ENCODE assay signal across 26 cellular contexts in genomic region chr15:49323207-49323606, GRCh38.
A peak's percentile ranks its signal among the peaks of the same experiment; 100 is the strongest.
DNase-seq lines count a peak whose midpoint lies in the region; ATAC-seq, FAIRE-seq and TF ChIP-seq lines count a peak whose summit lies in the region.
"Had no signal": no experiment of that assay in that cellular context is flagged by ENCODE, and none has a peak within 500 bp of the region (broad histone marks: within the 10 kb centered on the region; RNA-seq: fewer than 3 reads in every experiment).

No MANE protein-coding gene starts in this region.

- TF ChIP-seq CTCF in AG04449 (IDR thresholded peaks at IDR 0.05; ENCODE audit: insufficient read depth, low read length, missing control alignments) = no peak
- no peak for TF ChIP-seq CTCF in GM23338 (conservative IDR thresholded peaks at IDR 0.05; ENCODE audit: low read depth in 2 of 2)
- no peak for TF ChIP-seq CTCF in astrocyte (IDR thresholded peaks at IDR 0.05; ENCODE audit: insufficient read depth, low read depth, low read length)
- no peak for TF ChIP-seq CTCF in lung (IDR thresholded peaks at IDR 0.05; ENCODE audit: control extremely low read depth, extremely low read depth)
- TF ChIP-seq CTCF in upper lobe of left lung (IDR thresholded peaks at IDR 0.05) = no peak

- H3K4me3 Mint-ChIP-seq in GM23338 (peak overlapping the region; percentile 8; the same call in 1 of the 3 replicates), astrocyte (ENCODE audit: unreplicated experiment) (no peak overlapping the region)
- H3K4me3 Mint-ChIP-seq: CD4-positive, alpha-beta T cell had no signal

- peaks cover 36% of the 10 kb centered on the region for H3K4me1 Mint-ChIP-seq in GM23338
- H3K4me1 Mint-ChIP-seq in astrocyte (ENCODE audit: low read depth, unreplicated experiment) = peaks cover 3% of the 10 kb centered on the region

- WGBS in lung, 2 donors = 75 to 82% methylated on average over 1 of the region's 1 CpG
- 73 to 77% methylated on average over 1 of the region's 1 CpG for WGBS in upper lobe of left lung, 2 donors
- 58 to 67% methylated on average over 1 of the region's 1 CpG for WGBS in aorta, 2 donors

- TF ChIP-seq EP300 in upper lobe of left lung (IDR thresholded peaks at IDR 0.05) = no peak

- no peak for ATAC-seq in GM23338
- ATAC-seq in lung (ENCODE audit: insufficient read depth, low FRiP score) = peak; percentile 68
- no peak for ATAC-seq in GM21717 (IDR thresholded peaks at IDR 0.05; ENCODE audit: unreplicated experiment)
- ATAC-seq in HG03045 (IDR thresholded peaks at IDR 0.05; ENCODE audit: unreplicated experiment) = no peak
- no peak for ATAC-seq in upper lobe of left lung (ENCODE audit: low FRiP score in 2 of 2)
- ATAC-seq in aorta (ENCODE audit: low FRiP score) = no peak
- ATAC-seq: HepG2, K562 had no signal

- peaks cover 2% of the 10 kb centered on the region for H3K27me3 Mint-ChIP-seq in GM23338 (ENCODE audit: insufficient read depth, low read depth, poor library complexity)
- no peaks in the 10 kb centered on the region for H3K27me3 Mint-ChIP-seq in astrocyte (ENCODE audit: low read depth, unreplicated experiment)
- H3K27me3 Mint-ChIP-seq: CD4-positive, alpha-beta T cell had no signal

- no peaks in the 10 kb centered on the region for H4K20me1 ChIP-seq in GM23338 (replicated peaks; ENCODE audit: insufficient read depth)
- peaks cover 4% of the 10 kb centered on the region for H4K20me1 ChIP-seq in astrocyte (ENCODE audit: insufficient read depth, low read length)
- H4K20me1 ChIP-seq: BLaER1 treated with 17β-estradiol and CSF1 and Interleukin-3, amounts not matched to agents 10 nM and 100 nM had no signal

- H3K27ac Mint-ChIP-seq in GM23338 (peak overlapping the region; percentile 82), astrocyte (ENCODE audit: unreplicated experiment) (no peak overlapping the region)
- H3K27ac Mint-ChIP-seq: CD4-positive, alpha-beta T cell had no signal

- H3K36me3 ChIP-seq in GM23338 (ENCODE audit: insufficient read depth) = no peaks in the 10 kb centered on the region
- peaks cover 6% of the 10 kb centered on the region for H3K36me3 ChIP-seq in astrocyte (ENCODE audit: insufficient read depth, low read length)
- peaks cover 6 to 12% of the 10 kb centered on the region in 2 donors for H3K36me3 ChIP-seq in lung (ENCODE audit: control insufficient read depth in 2 of 2, insufficient read depth in 2 of 2, low read length in 2 of 2)
- H3K36me3 ChIP-seq in upper lobe of left lung = peaks cover 0 to 33% (median 4%) of the 10 kb centered on the region in 4 donors
- peaks cover 0 to 4% of the 10 kb centered on the region in 2 donors for H3K36me3 ChIP-seq in aorta (ENCODE audit: control insufficient read depth in 1 of 2, insufficient read depth in 2 of 2, low read length in 1 of 2)

- H3K9ac ChIP-seq in astrocyte (ENCODE audit: low read length) = no peak overlapping the region
- H3K9ac ChIP-seq: BLaER1 treated with 17β-estradiol and CSF1 and Interleukin-3, amounts not matched to agents 10 nM and 100 nM had no signal

- H2AFZ ChIP-seq in GM23338 (no peak overlapping the region), astrocyte (ENCODE audit: low read depth, low read length) (no peak overlapping the region)
- H2AFZ ChIP-seq: PC-9 had no signal

- H3K9me3 Mint-ChIP-seq in GM23338 = no peaks in the 10 kb centered on the region
- H3K9me3 Mint-ChIP-seq in astrocyte (ENCODE audit: unreplicated experiment) = no peaks in the 10 kb centered on the region
- H3K9me3 Mint-ChIP-seq: CD4-positive, alpha-beta T cell had no signal

- FAIRE-seq in astrocyte (lab: Jason Lieb, UNC) = no peak
- FAIRE-seq: A204.1, GM12892, GM19239, HepG2, K562 had no signal

- CTCF ChIA-PET in AG04449 (lab: Yijun Ruan, JAX) = interaction anchor here (0.9 to 1.2 kb wide), 2 partner anchors 24 to 88 kb away, joined by 3 to 4 read pairs; no protein-coding TSS in a partner anchor

- H3K9me2 ChIP-seq in GM23338 (ENCODE audit: insufficient read depth) = no peaks in the 10 kb centered on the region

- DNase-seq in AG04449 (ENCODE audit: low read depth, low spot score) = peak; percentile 7
- no peak for DNase-seq in GM23338 (ENCODE audit: low spot score)
- peak; percentile 16 for DNase-seq in astrocyte (ENCODE audit: low read depth)
- DNase-seq in lung (ENCODE audit: low spot score) = no peak
- DNase-seq in upper lobe of left lung = no peak
- no peak for DNase-seq in aorta
- DNase-seq: AML-193; Caco-2; CD4-positive, alpha-beta T cell; DMS 273 treated with DMSO at 0.1 percent for 48 hours; DMS79; H7; NCI-H1092 treated with DMSO at 0.1 percent for 48 hours; NCI-H1436; NCI-H187 treated with DMSO at 0.1 percent for 48 hours; NCI-H526 treated with DMSO at 0.1 percent for 48 hours; PC-9; Right ventricle myocardium superior had no signal

- H3K9me3 ChIP-seq in astrocyte (ENCODE audit: insufficient read depth, low read depth, low read length) (no peaks in the 10 kb centered on the region), lung (ENCODE audit: control insufficient read depth in 2 of 2, insufficient read depth in 1 of 2, low read length in 1 of 2) (no peaks in the 10 kb centered on the region), upper lobe of left lung (no peaks in the 10 kb centered on the region), aorta (ENCODE audit: control insufficient read depth, low read length) (no peaks in the 10 kb centered on the region)
- H3K9me3 ChIP-seq: BLaER1 treated with 17β-estradiol and CSF1 and Interleukin-3, amounts not matched to agents 10 nM and 100 nM; Caco-2 had no signal

- H3K4me1 ChIP-seq in GM23338 (ENCODE audit: insufficient read depth) = peaks cover 22% of the 10 kb centered on the region
- H3K4me1 ChIP-seq in astrocyte (ENCODE audit: insufficient read depth, low read length) = no peaks in the 10 kb centered on the region
- peaks cover 0 to 9% of the 10 kb centered on the region in 2 donors for H3K4me1 ChIP-seq in lung (ENCODE audit: control insufficient read depth in 2 of 2, insufficient read depth in 2 of 2, low read length in 2 of 2)
- H3K4me1 ChIP-seq in upper lobe of left lung = peaks cover 0 to 18% (median 8%) of the 10 kb centered on the region in 4 donors
- H3K4me1 ChIP-seq in aorta (ENCODE audit: control insufficient read depth in 1 of 2, insufficient read depth in 2 of 2, low read length in 2 of 2) = no peaks in the 10 kb centered on the region

- intact Hi-C loops in aorta (cut with DNase I) = no loop called here

- H3K79me2 ChIP-seq in GM23338 (replicated peaks; ENCODE audit: insufficient read depth) (no peaks in the 10 kb centered on the region), astrocyte (ENCODE audit: insufficient read depth, low read length) (no peaks in the 10 kb centered on the region)

- H3K36me3 Mint-ChIP-seq in GM23338 (ENCODE audit: low read depth) = peaks cover 12% of the 10 kb centered on the region; the same call in 2 of the 3 replicates
- peaks cover 19% of the 10 kb centered on the region for H3K36me3 Mint-ChIP-seq in astrocyte (ENCODE audit: low read depth, unreplicated experiment)

- no peaks in the 10 kb centered on the region for H3F3A ChIP-seq in GM23338 (replicated peaks; ENCODE audit: low read depth)

- H3K4me2 ChIP-seq in GM23338 = peak overlapping the region; percentile 23; the same call in 1 of the 2 replicates
- H3K4me2 ChIP-seq in astrocyte (ENCODE audit: low read length) = no peak overlapping the region
- H3K4me2 ChIP-seq: BLaER1 treated with 17β-estradiol and CSF1 and Interleukin-3, amounts not matched to agents 10 nM and 100 nM; PC-9 had no signal

- TF ChIP-seq POLR2A in upper lobe of left lung (IDR thresholded peaks at IDR 0.05) = no peak

- peak overlapping the region; percentile 62 for H3K27ac ChIP-seq in GM23338 (ENCODE audit: low read depth)
- no peak overlapping the region for H3K27ac ChIP-seq in astrocyte (ENCODE audit: low read depth, low read length)
- no peak overlapping the region for H3K27ac ChIP-seq in lung (ENCODE audit: low read depth in 1 of 2, low read length in 1 of 2)
- no peak overlapping the region for H3K27ac ChIP-seq in upper lobe of left lung
- H3K27ac ChIP-seq in aorta (ENCODE audit: low read depth in 1 of 2, low read length in 2 of 2) = no peak overlapping the region
- H3K27ac ChIP-seq: BLaER1 treated with 17β-estradiol and CSF1 and Interleukin-3, amounts not matched to agents 10 nM and 100 nM; PC-9 had no signal

- POLR2A ChIA-PET in AG04449 (lab: Yijun Ruan, JAX) = no interaction called here

- H3K4me3 ChIP-seq in AG04449 (ENCODE audit: low read depth, low read length) (no peak overlapping the region), GM23338 (no peak overlapping the region), astrocyte (ENCODE audit: insufficient read depth, low read depth, low read length) (no peak overlapping the region), lung (no peak overlapping the region), upper lobe of left lung (no peak overlapping the region), aorta (ENCODE audit: low read length in 2 of 2) (no peak overlapping the region)
- H3K4me3 ChIP-seq: BLaER1 treated with 17β-estradiol and CSF1 and Interleukin-3, amounts not matched to agents 10 nM and 100 nM; K562; PC-9 had no signal

- no peaks in the 10 kb centered on the region for H3K27me3 ChIP-seq in GM23338 (ENCODE audit: insufficient read depth)
- no peaks in the 10 kb centered on the region for H3K27me3 ChIP-seq in astrocyte (ENCODE audit: insufficient read depth, low read length)
- no peaks in the 10 kb centered on the region for H3K27me3 ChIP-seq in lung (ENCODE audit: control insufficient read depth, insufficient read depth)
- no peaks in the 10 kb centered on the region for H3K27me3 ChIP-seq in upper lobe of left lung
- H3K27me3 ChIP-seq in aorta (ENCODE audit: control insufficient read depth in 1 of 2, insufficient read depth in 2 of 2, low read length in 1 of 2) = no peaks in the 10 kb centered on the region
- H3K27me3 ChIP-seq: BLaER1 treated with 17β-estradiol and CSF1 and Interleukin-3, amounts not matched to agents 10 nM and 100 nM had no signal

TF ChIP-seq in GM23338, 12 proteins besides CTCF, POLR2A, EP300 and RAD21 (continues in another document):
- TF ChIP-seq NANOG (IDR thresholded peaks at IDR 0.05; ENCODE audit: borderline replicate concordance) = no peak

Comparison
In these comparisons a context has a peak if more than half of its experiments do, and no peak if none do; other contexts are left out.
1. DNase-seq: peak in AG04449 (single experiment) and astrocyte (single experiment); none in GM23338 (single experiment), lung (single experiment), upper lobe of left lung (0 of 2) and aorta (0 of 2).